ENCODE assay signal across 8 cellular contexts in the genomic region with DNA sequence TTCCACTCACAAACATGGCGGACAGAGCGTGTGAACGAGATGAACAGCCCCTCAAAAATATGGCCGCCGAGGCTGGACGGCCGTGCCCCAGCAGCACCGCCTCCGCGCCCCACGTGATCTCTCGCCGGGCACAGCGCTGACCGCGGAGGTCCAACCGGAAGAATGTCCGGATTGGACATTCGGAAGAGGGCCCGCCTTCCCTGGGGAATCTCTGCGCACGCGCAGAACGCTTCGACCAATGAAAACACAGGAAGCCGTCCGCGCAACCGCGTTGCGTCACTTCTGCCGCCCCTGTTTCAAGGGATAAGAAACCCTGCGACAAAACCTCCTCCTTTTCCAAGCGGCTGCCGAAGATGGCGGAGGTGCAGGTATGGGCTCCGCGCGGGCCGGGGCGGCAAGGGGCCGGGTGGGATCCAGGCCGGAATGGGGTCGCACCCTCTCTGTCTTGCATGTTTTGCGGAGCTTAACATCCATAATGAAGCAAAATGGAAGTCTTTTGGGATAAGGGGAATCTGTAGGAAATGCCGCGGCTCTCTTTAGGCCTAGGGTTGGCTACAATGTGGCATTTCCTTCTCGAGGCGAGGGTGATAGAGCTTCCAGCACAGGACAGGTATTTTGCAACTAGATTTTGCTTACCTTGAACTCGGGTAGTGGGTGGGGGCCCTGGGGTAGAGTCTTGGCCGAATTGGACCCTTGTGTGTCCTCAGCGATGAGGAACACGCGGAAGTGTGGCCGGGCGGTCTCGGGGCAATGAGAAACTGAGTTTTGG. TPM values are rescaled to one million over a fixed set of nuclear protein-coding genes. Genes with fewer than 3 reads are reported as not detected.
DNase-seq lines count a peak whose midpoint lies in the region; ATAC-seq, FAIRE-seq and TF ChIP-seq lines count a peak whose summit lies in the region.

TSS of gene RPL13A (plus strand) at position 332 of the 769 bp plus-strand sequence. CDS start at position 354, 22 bp downstream.

- peaks cover 34% of the 10 kb centered on the region for H3K79me2 ChIP-seq in OCI-LY7 (ENCODE audit: insufficient read depth, low read depth, low read length)
- H3K79me2 ChIP-seq in endothelial cell of umbilical vein (ENCODE audit: control insufficient read depth, insufficient read depth, low read length), result peaks cover 40% of the 10 kb centered on the region

- H3K27me3 ChIP-seq in endothelial cell of umbilical vein (ENCODE audit: control insufficient read depth in 2 of 2, insufficient read depth in 2 of 2, low read length in 2 of 2), result no peaks in the 10 kb centered on the region

- H3K36me3 ChIP-seq in OCI-LY7 (ENCODE audit: insufficient read depth, low read length) (peaks cover 50% of the 10 kb centered on the region), endothelial cell of umbilical vein (ENCODE audit: control insufficient read depth in 2 of 2, extremely low read depth in 1 of 2, insufficient read depth in 2 of 2, low read length in 2 of 2) (peaks cover 24 to 30% of the 10 kb centered on the region in 2 experiments)

- H4K20me1 ChIP-seq in OCI-LY7 (ENCODE audit: insufficient read depth, low read length) (peaks cover 12% of the 10 kb centered on the region; the same call in 1 of the 2 replicates), endothelial cell of umbilical vein (replicated peaks; ENCODE audit: control insufficient read depth, extremely low read depth, insufficient read depth, low read length) (peaks cover 5% of the 10 kb centered on the region)

- CTCF ChIA-PET in OCI-LY7 (lab: Charles Lee; ENCODE audit: unreplicated experiment) (interaction anchor here (0.5 kb wide), 1 partner anchor 14 kb away, joined by 6 read pairs; no protein-coding TSS in a partner anchor), endothelial cell of umbilical vein (lab: Charles Lee) (no interaction called here)

- H3K4me1 ChIP-seq in OCI-LY7 (ENCODE audit: insufficient read depth, low read length, poor library complexity, severe bottlenecking) (peaks cover 30% of the 10 kb centered on the region), endothelial cell of umbilical vein (ENCODE audit: control insufficient read depth, extremely low read depth, insufficient read depth, low read length) (peaks cover 12% of the 10 kb centered on the region)

- POLR2A ChIA-PET in OCI-LY7 (lab: Charles Lee), result interaction anchor here (1.4 kb wide), 1 partner anchor 36 kb away, joined by 3 read pairs; the partner anchor contains the start of gene PIH1D1
- POLR2A ChIA-PET in endothelial cell of umbilical vein (lab: Charles Lee), result interaction anchor here (1.1 kb wide), 4 partner anchors 8 to 189 kb away, joined by 3 to 5 read pairs (median 4); partner anchors contain the start of genes PRMT1, RPS11 and RRAS

- dilution Hi-C loops in endothelial cell of umbilical vein (cut with MboI; ENCODE audit: extremely low pct_ligation_motif_present, low sequenced_read_pairs), result no loop called here

- TF ChIP-seq CTCF in D721Med (IDR thresholded peaks at IDR 0.05; ENCODE audit: insufficient read depth, missing control alignments) (no peak), OCI-LY7 (conservative IDR thresholded peaks at IDR 0.05; ENCODE audit: low read length) (no peak), endothelial cell of umbilical vein (IDR thresholded peaks at IDR 0.05; ENCODE audit: extremely low read depth in 1 of 2, insufficient read depth in 1 of 2, low read depth in 1 of 2, low read length in 2 of 2) (no peak)

- TF ChIP-seq POLR2A in endothelial cell of umbilical vein (IDR thresholded peaks at IDR 0.05; ENCODE audit: low read depth, low read length), result peak; percentile 99

- no peaks in the 10 kb centered on the region for H3K9me1 ChIP-seq in endothelial cell of umbilical vein (replicated peaks; ENCODE audit: control insufficient read depth, extremely low read depth, insufficient read depth, low read length)

- H3K27ac ChIP-seq in OCI-LY7 (ENCODE audit: low read depth, low read length, poor library complexity, severe bottlenecking), result peak within 1 kb of the TSS; percentile 94
- peak within 1 kb of the TSS; percentile 89 for H3K27ac ChIP-seq in endothelial cell of umbilical vein (ENCODE audit: insufficient read depth, low read depth, low read length)

- no peaks in the 10 kb centered on the region for H3K9me3 ChIP-seq in OCI-LY7 (ENCODE audit: low read length)
- H3K9me3 ChIP-seq in endothelial cell of umbilical vein (replicated peaks; ENCODE audit: control insufficient read depth, insufficient read depth, low read length), result no peaks in the 10 kb centered on the region

- H3K9me2 ChIP-seq in OCI-LY7 (ENCODE audit: insufficient read depth, low read length), result no peaks in the 10 kb centered on the region

- ATAC-seq in GM21526 (IDR thresholded peaks at IDR 0.05; ENCODE audit: low FRiP score, unreplicated experiment), result peak; percentile 69

- no peak for FAIRE-seq in D721Med (lab: Jason Lieb, UNC)
- peak; percentile 99 for FAIRE-seq in endothelial cell of umbilical vein (lab: Jason Lieb, UNC)

- intact Hi-C loops in OCI-LY7 (cut with micrococcal nuclease; ENCODE audit: unreplicated experiment) (loop anchor here (5.0 kb wide), 1 partner anchor 35 kb away; the partner anchor contains the start of genes ALDH16A1 and PIH1D1), endothelial cell of umbilical vein (cut with micrococcal nuclease) (loop anchor here (1.0 to 2.0 kb wide), 4 partner anchors 9 to 153 kb away; partner anchors contain the start of genes PIH1D1, RPS11 and RRAS)

- peak within 1 kb of the TSS; percentile 44 for H2AFZ ChIP-seq in OCI-LY7 (ENCODE audit: low read length)
- H2AFZ ChIP-seq in endothelial cell of umbilical vein (ENCODE audit: low read depth, low read length), result peak within 1 kb of the TSS; percentile 90

- H3K4me2 ChIP-seq in OCI-LY7 (ENCODE audit: low read length) (peak within 1 kb of the TSS; percentile 80), endothelial cell of umbilical vein (ENCODE audit: insufficient read depth, low read length) (peak within 1 kb of the TSS; percentile 96)

- peak within 1 kb of the TSS; percentile 100 for H3K9ac ChIP-seq in endothelial cell of umbilical vein (replicated peaks; ENCODE audit: extremely low read depth, insufficient read depth, low read length)

- H3K4me3 ChIP-seq in OCI-LY7 (ENCODE audit: low read depth, low read length, poor library complexity, severe bottlenecking) (peak within 1 kb of the TSS; percentile 95), endothelial cell of umbilical vein (replicated peaks in 1 of 3; ENCODE audit: insufficient read depth in 1 of 3, low read depth in 1 of 3, low read length in 3 of 3) (peak within 1 kb of the TSS; percentile 60 to 94 (median 90))

- BruUV-seq in OCI-LY7 (replicated peaks; lab: Mats Ljungman, UMichigan) (TSS peak; percentile 79), endothelial cell of umbilical vein (replicated peaks; lab: Mats Ljungman, UMichigan) (TSS peak; percentile 50)

- DNase-seq in D721Med (ENCODE audit: insufficient read length, low spot score), result peak; percentile 80
- DNase-seq in HuH-7.5 (ENCODE audit: low spot score), result peak; percentile 95
- DNase-seq in OCI-LY7 (ENCODE audit: low spot score), result peak; percentile 100
- peak; percentile 100 for DNase-seq in activated T-cell treated with anti-CD3 and anti-CD28 coated beads for 1 hour (ENCODE audit: low read depth)
- peak; percentile 100 for DNase-seq in endothelial cell of umbilical vein (ENCODE audit: low read depth, low spot score)
- DNase-seq in midbrain (lab: John Stamatoyannopoulos, UW), result peak; percentile 99
- DNase-seq in stimulated activated CD8-positive, alpha-beta memory T cell treated with anti-CD3 and anti-CD28 coated beads, Interleukin-2, amount 100 ng/mL, for 1 hour (ENCODE audit: low read depth in 2 of 2), result peak; percentile 99

TF ChIP-seq in endothelial cell of umbilical vein, 7 proteins besides CTCF, POLR2A, EP300 and RAD21:
- TF ChIP-seq JUN (IDR thresholded peaks at IDR 0.05; ENCODE audit: borderline replicate concordance, insufficient read depth, insufficient read length, low read depth) (no peak), POLR2AphosphoS5 (IDR thresholded peaks at IDR 0.05; ENCODE audit: insufficient read depth, low read depth, low read length) (peak; percentile 99), FOS (IDR thresholded peaks at IDR 0.05; ENCODE audit: borderline replicate concordance, insufficient read depth, low read length) (no peak), MYC (IDR thresholded peaks at IDR 0.05; ENCODE audit: low read depth, low read length) (no peak)
- TF ChIP-seq, protein P1, sequence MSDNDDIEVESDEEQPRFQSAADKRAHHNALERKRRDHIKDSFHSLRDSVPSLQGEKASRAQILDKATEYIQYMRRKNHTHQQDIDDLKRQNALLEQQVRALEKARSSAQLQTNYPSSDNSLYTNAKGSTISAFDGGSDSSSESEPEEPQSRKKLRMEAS (IDR thresholded peaks at IDR 0.05; ENCODE audit: insufficient read depth, insufficient read length), result peak; percentile 97

RNA-seq across cellular contexts. Expression of gene RPL13A, which starts in this region (rescaled TPM):
- 6,720 and 8,461 TPM in 2 replicates for total RNA-seq in OCI-LY7 (2014; rRNA removed; shearing (Covaris generic))
- total RNA-seq in OCI-LY7 (2022) (2,999 and 3,606 TPM in 2 replicates), endothelial cell of umbilical vein (2,291 and 2,318 TPM in 2 replicates)
- 4,148 and 5,694 TPM in 2 replicates for polyA plus RNA-seq in endothelial cell of umbilical vein
- 3,373 and 4,362 TPM in 2 replicates for polyA plus RNA-seq in endothelial cell of umbilical vein (2011; cell fraction: cytosol; rRNA removed)
- polyA plus RNA-seq in endothelial cell of umbilical vein (2011; cell fraction: nucleus; rRNA removed), result 1,170 and 1,607 TPM in 2 replicates
- polyA plus RNA-seq in endothelial cell of umbilical vein (2012), result 2,404 and 6,049 TPM in 2 replicates
- 1,194 and 1,533 TPM in 2 replicates for polyA minus RNA-seq in endothelial cell of umbilical vein
- polyA minus RNA-seq in endothelial cell of umbilical vein (2011; cell fraction: cytosol; rRNA and poly(A)+ RNA removed), result 1,164 TPM
- polyA minus RNA-seq in endothelial cell of umbilical vein (2011; cell fraction: nucleus; rRNA and poly(A)+ RNA removed), result 517 and 743 TPM in 2 replicates

Comparison
In these comparisons a context has a peak if more than half of its experiments do, and no peak if none do; other contexts are left out.
1. Peak in every context shown above with its lines: DNase-seq, ATAC-seq, H3K4me3 ChIP-seq and H3K27ac ChIP-seq.